ENCODE assay signal across 23 cellular contexts in genomic region chr6:157571995-157572394, GRCh38.
"Had no signal": no experiment of that assay in that cellular context is flagged by ENCODE, and none has a peak within 500 bp of the region (broad histone marks: within the 10 kb centered on the region; RNA-seq: fewer than 3 reads in every experiment).

No MANE protein-coding gene starts in this region.

- H3K4me2 ChIP-seq: neural progenitor cell had no signal

- DNase-seq: activated CD4-positive, alpha-beta T cell treated with anti-CD3 and anti-CD28 coated beads for 4 hours; activated CD4-positive, alpha-beta T cell treated with anti-CD3 and anti-CD28 coated beads, Interleukin-2, amount 50 U/mL, for 48 hours; activated CD8-positive, alpha-beta memory T cell treated with anti-CD3 and anti-CD28 coated beads, Interleukin-2, amount 10 ng/mL, durations not matched to agents 7 days and 5 days; aorta; caudate nucleus; effector CD4-positive, alpha-beta T cell; kidney; left lung; right cardiac atrium; stimulated activated CD4-positive, alpha-beta T cell treated with anti-CD3 and anti-CD28 coated beads, Interleukin-4, amount 100 ng/mL, for 24 hours; substantia nigra; T1000; thyroid gland; upper lobe of right lung had no signal

- H3K4me1 Mint-ChIP-seq: brain, neural progenitor cell had no signal

- H3K36me3 ChIP-seq: left lung, neural progenitor cell, thyroid gland, upper lobe of right lung had no signal

- H3K4me3 ChIP-seq: left lung, lung, neural progenitor cell, thyroid gland, upper lobe of right lung had no signal

- H3K9ac ChIP-seq: neural progenitor cell had no signal

- H3K27ac Mint-ChIP-seq: activated CD8-positive, alpha-beta memory T cell treated with anti-CD3 and anti-CD28 coated beads, Interleukin-2, amount 10 ng/mL, durations not matched to agents 7 days and 5 days; activated naive CD4-positive, alpha-beta T cell treated with anti-CD3 and anti-CD28 coated beads, Interleukin-2, amount 50 U/mL, for 72 hours; activated T-helper 1 cell treated with anti-CD3 and anti-CD28 coated beads, Interleukin-12 subunit alpha, Interleukin-12 subunit beta, Interleukin-2, Interleukin-4 antibody, amounts not matched to agents 30 ng/mL and 10 ng/mL and 1 ng/mL, durations not matched to agents 14 hours and 24 hours and 36 hours; brain; dendritic cell treated with granulocyte-macrophage colony-stimulating factor and Interleukin-4, amounts not matched to agents 40 ng/mL and 50 ng/mL, for 4 days; naive thymus-derived CD8-positive, alpha-beta T cell; neural progenitor cell; stimulated activated naive CD8-positive, alpha-beta T cell treated with anti-CD3 and anti-CD28 coated beads, Interleukin-15, Interleukin-2, amounts not matched to agents 100 ng/mL and 50 ng/mL, for 24 hours; WTC11 had no signal

- H3K9me3 Mint-ChIP-seq: activated naive CD4-positive, alpha-beta T cell treated with anti-CD3 and anti-CD28 coated beads, Interleukin-2, amount 50 U/mL, for 72 hours; activated T-helper 1 cell treated with anti-CD3 and anti-CD28 coated beads, Interleukin-12 subunit alpha, Interleukin-12 subunit beta, Interleukin-2, Interleukin-4 antibody, amounts not matched to agents 30 ng/mL and 10 ng/mL and 1 ng/mL, durations not matched to agents 14 hours and 24 hours and 36 hours; dendritic cell treated with granulocyte-macrophage colony-stimulating factor and Interleukin-4, amounts not matched to agents 40 ng/mL and 50 ng/mL, for 4 days; naive thymus-derived CD8-positive, alpha-beta T cell; stimulated activated naive CD8-positive, alpha-beta T cell treated with anti-CD3 and anti-CD28 coated beads, Interleukin-15, Interleukin-2, amounts not matched to agents 100 ng/mL and 50 ng/mL, for 24 hours had no signal

- H3K4me3 Mint-ChIP-seq: activated CD8-positive, alpha-beta memory T cell treated with anti-CD3 and anti-CD28 coated beads, Interleukin-2, amount 10 ng/mL, durations not matched to agents 7 days and 5 days; activated T-helper 1 cell treated with anti-CD3 and anti-CD28 coated beads, Interleukin-12 subunit alpha, Interleukin-12 subunit beta, Interleukin-2, Interleukin-4 antibody, amounts not matched to agents 30 ng/mL and 10 ng/mL and 1 ng/mL, durations not matched to agents 14 hours and 24 hours and 36 hours; brain; dendritic cell treated with granulocyte-macrophage colony-stimulating factor and Interleukin-4, amounts not matched to agents 40 ng/mL and 50 ng/mL, for 4 days; naive thymus-derived CD8-positive, alpha-beta T cell; neural progenitor cell; stimulated activated naive CD8-positive, alpha-beta T cell treated with anti-CD3 and anti-CD28 coated beads, Interleukin-15, Interleukin-2, amounts not matched to agents 100 ng/mL and 50 ng/mL, for 24 hours; WTC11 had no signal

- H3K4me1 ChIP-seq: left lung, thyroid gland, upper lobe of right lung had no signal

- H2AFZ ChIP-seq: neural progenitor cell had no signal

- H3K27me3 Mint-ChIP-seq: dendritic cell treated with granulocyte-macrophage colony-stimulating factor and Interleukin-4, amounts not matched to agents 40 ng/mL and 50 ng/mL, for 4 days; naive thymus-derived CD8-positive, alpha-beta T cell; stimulated activated naive CD8-positive, alpha-beta T cell treated with anti-CD3 and anti-CD28 coated beads, Interleukin-15, Interleukin-2, amounts not matched to agents 100 ng/mL and 50 ng/mL, for 24 hours had no signal

- H3K36me3 Mint-ChIP-seq: activated naive CD4-positive, alpha-beta T cell treated with anti-CD3 and anti-CD28 coated beads, Interleukin-2, amount 50 U/mL, for 72 hours; brain; naive thymus-derived CD8-positive, alpha-beta T cell had no signal

- H3K27ac ChIP-seq: left lung, neural progenitor cell, thyroid gland, upper lobe of right lung had no signal

- H3K27me3 ChIP-seq: left lung, neural progenitor cell, thyroid gland, upper lobe of right lung had no signal

- ATAC-seq: activated CD8-positive, alpha-beta memory T cell treated with anti-CD3 and anti-CD28 coated beads, Interleukin-2, amount 10 ng/mL, durations not matched to agents 7 days and 5 days; activated naive CD4-positive, alpha-beta T cell treated with anti-CD3 and anti-CD28 coated beads, Interleukin-2, amount 50 U/mL, for 72 hours; left lung; naive thymus-derived CD8-positive, alpha-beta T cell; right cardiac atrium; upper lobe of right lung; WTC11 had no signal
